18 cellular contexts compared by ENCODE assay signal in the genomic region with DNA sequence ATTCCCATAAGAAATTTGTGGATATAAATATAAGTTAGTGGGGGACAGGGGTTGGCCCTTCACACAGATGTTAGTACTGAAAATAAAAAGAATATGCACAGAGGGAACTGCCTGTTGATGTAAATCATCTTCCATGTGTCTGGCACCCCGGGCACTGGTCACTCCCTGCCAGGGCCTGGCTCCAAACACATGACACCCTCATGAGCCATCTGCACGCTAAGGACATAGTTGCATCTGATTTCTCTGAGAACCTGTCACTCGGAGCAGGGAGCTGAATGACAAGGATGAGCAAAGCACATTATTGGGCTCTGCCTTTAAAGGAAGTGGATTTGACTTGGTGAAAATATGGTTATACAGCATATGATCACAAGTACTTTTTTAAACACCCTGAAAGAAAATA.
DNase-seq lines count a peak whose midpoint lies in the region; ATAC-seq and TF ChIP-seq lines count a peak whose summit lies in the region.
"Had no signal": no experiment of that assay in that cellular context is flagged by ENCODE, and none has a peak within 500 bp of the region (broad histone marks: within the 10 kb centered on the region; RNA-seq: fewer than 3 reads in every experiment).

No MANE protein-coding gene starts in this region.

- peak; percentile 14 to 60 (median 58) for DNase-seq in right cardiac atrium
- no peak for DNase-seq in Right ventricle myocardium inferior (ENCODE audit: missing footprints)
- no peak for DNase-seq in Panc1 (ENCODE audit: low read depth, low spot score)
- peak; percentile 33 for DNase-seq in fibroblast of gingiva (ENCODE audit: low read depth)
- no peak for DNase-seq in uterus
- DNase-seq in mucosa of descending colon = no peak
- no peak for DNase-seq in hippocampal formation (lab: John Stamatoyannopoulos, UW)
- DNase-seq: Calu3; CD4-positive, alpha-beta memory T cell; DMS79 treated with DMSO at 0.1 percent for 48 hours; KBM-7; NCI-H1048; NCI-H146; NCI-H2081 treated with DMSO at 0.1 percent for 48 hours; NCI-H510A treated with DMSO at 0.1 percent for 48 hours; NCI-H82; Peyer's patch had no signal

- 62% methylated on average over 3 of the region's 3 CpGs for WGBS in right cardiac atrium

- no peaks in the 10 kb centered on the region for H3K9me3 ChIP-seq in right cardiac atrium (ENCODE audit: control insufficient read depth, low read length)
- peaks cover 11% of the 10 kb centered on the region; the same call in 1 of the 2 replicates for H3K9me3 ChIP-seq in Panc1 (ENCODE audit: control insufficient read depth, insufficient read depth, low read depth, low read length)
- H3K9me3 ChIP-seq in uterus = no peaks in the 10 kb centered on the region
- H3K9me3 ChIP-seq in mucosa of descending colon = no peaks in the 10 kb centered on the region
- H3K9me3 ChIP-seq: Peyer's patch had no signal

- ATAC-seq in right cardiac atrium (peak; percentile 57 to 81), Right ventricle myocardium inferior (no peak), Panc1 (no peak), mucosa of descending colon (no peak), GM19395 (IDR thresholded peaks at IDR 0.05; ENCODE audit: unreplicated experiment) (no peak)

- CTCF ChIA-PET in Panc1 (lab: Charles Lee) = no interaction called here

- no peaks in the 10 kb centered on the region for H3K4me1 ChIP-seq in right cardiac atrium (ENCODE audit: control insufficient read depth, insufficient read depth, low read length)
- H3K4me1 ChIP-seq in Panc1 (ENCODE audit: control insufficient read depth, insufficient read depth, low read length) = peaks cover 69% of the 10 kb centered on the region
- no peaks in the 10 kb centered on the region for H3K4me1 ChIP-seq in uterus
- H3K4me1 ChIP-seq in mucosa of descending colon (ENCODE audit: low read depth) = no peaks in the 10 kb centered on the region
- H3K4me1 ChIP-seq: Peyer's patch had no signal

- H3K4me3 ChIP-seq in right cardiac atrium (ENCODE audit: low read length) (no peak overlapping the region), Panc1 (ENCODE audit: low read depth in 2 of 2, low read length in 2 of 2) (no peak overlapping the region), uterus (no peak overlapping the region), mucosa of descending colon (no peak overlapping the region)
- H3K4me3 ChIP-seq: Peyer's patch had no signal

- TF ChIP-seq CTCF in Panc1 (IDR thresholded peaks at IDR 0.05) (no peak), uterus (IDR thresholded peaks at IDR 0.05) (no peak), mucosa of descending colon (IDR thresholded peaks at IDR 0.05) (no peak)

- BruUV-seq in Panc1 (replicated peaks; lab: Mats Ljungman, UMichigan) = no TSS peak

- no peaks in the 10 kb centered on the region for H3K27me3 ChIP-seq in right cardiac atrium (ENCODE audit: control insufficient read depth, insufficient read depth)
- no peaks in the 10 kb centered on the region for H3K27me3 ChIP-seq in Panc1 (ENCODE audit: control insufficient read depth, insufficient read depth, low read length)
- H3K27me3 ChIP-seq in uterus = no peaks in the 10 kb centered on the region
- H3K27me3 ChIP-seq: Peyer's patch had no signal

- H3K36me3 ChIP-seq in Panc1 (ENCODE audit: control insufficient read depth, insufficient read depth, low read length) = no peaks in the 10 kb centered on the region
- no peaks in the 10 kb centered on the region for H3K36me3 ChIP-seq in uterus
- no peaks in the 10 kb centered on the region for H3K36me3 ChIP-seq in mucosa of descending colon (ENCODE audit: low read depth)
- H3K36me3 ChIP-seq: Peyer's patch had no signal

- in situ Hi-C loops in Panc1 (cut with HindIII; ENCODE audit: low pct_unique_long_range_greater_than_20kb, low sequenced_read_pairs) = no loop called here

- intact Hi-C loops in right cardiac atrium (cut with DNase I) (no loop called here), Right ventricle myocardium inferior (cut with DNase I) (no loop called here), Panc1 (cut with micrococcal nuclease; ENCODE audit: unreplicated experiment) (loop anchor here (10.0 kb wide), 1 partner anchor 107 kb away; no protein-coding TSS in a partner anchor), uterus (cut with DNase I; ENCODE audit: low total_unique reads) (no loop called here), mucosa of descending colon (cut with DNase I, micrococcal nuclease) (no loop called here)

- no peak overlapping the region for H3K27ac ChIP-seq in right cardiac atrium (ENCODE audit: low read length)
- peak overlapping the region; percentile 100 for H3K27ac ChIP-seq in Panc1 (ENCODE audit: low read length)
- H3K27ac ChIP-seq in uterus = no peak overlapping the region
- H3K27ac ChIP-seq: Peyer's patch had no signal

- no peak for TF ChIP-seq POLR2A in uterus (IDR thresholded peaks at IDR 0.05)

- POLR2A ChIA-PET in Panc1 (lab: Charles Lee) = no interaction called here

Comparison
In these comparisons a context has a peak if more than half of its experiments do, and no peak if none do; other contexts are left out.
1. ATAC-seq: peak in right cardiac atrium (2 of 2); none in Right ventricle myocardium inferior (single experiment), Panc1 (single experiment), mucosa of descending colon (single experiment) and GM19395 (single experiment).
2. DNase-seq: peak in right cardiac atrium (3 of 3) and fibroblast of gingiva (single experiment); none in Right ventricle myocardium inferior (single experiment), Panc1 (single experiment), uterus (0 of 2), mucosa of descending colon (0 of 3) and hippocampal formation (0 of 2).